Comparison of ENCODE assay signal across 1 cellular context in the genomic region with DNA sequence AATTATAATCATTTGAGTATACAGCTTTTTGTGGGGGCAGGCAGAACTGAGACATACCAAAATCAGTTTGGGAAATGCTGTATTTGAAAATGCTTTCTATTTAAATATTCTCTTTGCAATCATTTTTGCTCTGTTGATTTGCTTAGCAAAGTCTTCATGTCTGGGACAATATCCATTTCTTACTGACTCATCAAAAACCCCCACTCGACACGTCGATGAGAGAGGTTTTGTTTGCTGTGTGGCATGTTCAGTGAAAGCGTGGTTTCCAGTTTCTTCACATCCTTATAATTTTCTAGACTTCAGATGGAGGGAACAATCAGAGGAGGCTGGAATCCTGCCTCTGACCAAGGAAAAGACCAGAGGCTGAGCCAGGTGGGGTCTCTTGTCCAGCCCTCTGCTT.
TF ChIP-seq lines count a peak whose summit lies in the region.

No MANE protein-coding gene starts in this region.

TF ChIP-seq in HepG2, 621 proteins besides CTCF, POLR2A, EP300 and RAD21:
- no peak for TF ChIP-seq SNAI1 (CRISPR knock-in tag; IDR thresholded peaks at IDR 0.05; ENCODE audit: borderline replicate concordance)
- TF ChIP-seq MAFF (IDR thresholded peaks at IDR 0.05; ENCODE audit: low read depth, low read length) = peak; percentile 81
- peak; percentile 69 to 84; a peak in 3 of 4 replicates for TF ChIP-seq MAFK (conservative IDR thresholded peaks at IDR 0.05 in 1 of 2, IDR thresholded peaks at IDR 0.05 in 1 of 2; ENCODE audit: low read length in 2 of 2)
- no peak for TF ChIP-seq ZNF672 (CRISPR knock-in tag; IDR thresholded peaks at IDR 0.05)
